ENCODE assay signal across 16 cellular contexts in genomic region chr7:37409456-37409855, GRCh38. TPM values are rescaled to one million over a fixed set of nuclear protein-coding genes. Genes with fewer than 3 reads are reported as not detected.
DNase-seq lines count a peak whose midpoint lies in the region; ATAC-seq and TF ChIP-seq lines count a peak whose summit lies in the region.
"Had no signal": no experiment of that assay in that cellular context is flagged by ENCODE, and none has a peak within 500 bp of the region (broad histone marks: within the 10 kb centered on the region; RNA-seq: fewer than 3 reads in every experiment).

No MANE protein-coding gene starts in this region.

- H3K4me1 ChIP-seq in left ventricle myocardium inferior: peaks cover 58% of the 10 kb centered on the region
- peaks cover 16% of the 10 kb centered on the region for H3K4me1 ChIP-seq in suprapubic skin
- H3K4me1 ChIP-seq: prostate gland had no signal

- 25% methylated on average over 2 of the region's 2 CpGs for WGBS in suprapubic skin

- peaks cover 5% of the 10 kb centered on the region for H3K36me3 ChIP-seq in left ventricle myocardium inferior
- no peaks in the 10 kb centered on the region for H3K36me3 ChIP-seq in suprapubic skin
- H3K36me3 ChIP-seq: Peyer's patch, prostate gland had no signal

- peaks cover 10% of the 10 kb centered on the region for H3K9me3 ChIP-seq in left ventricle myocardium inferior (replicated peaks)
- H3K9me3 ChIP-seq in suprapubic skin: no peaks in the 10 kb centered on the region
- H3K9me3 ChIP-seq: Peyer's patch, prostate gland had no signal

- H3K4me1 Mint-ChIP-seq in central memory CD8-positive, alpha-beta T cell: peaks cover 52% of the 10 kb centered on the region

- H3K27me3 ChIP-seq in left ventricle myocardium inferior (ENCODE audit: low read depth) (no peaks in the 10 kb centered on the region), suprapubic skin (no peaks in the 10 kb centered on the region)
- H3K27me3 ChIP-seq: Peyer's patch had no signal

- H3K27ac ChIP-seq in left ventricle myocardium inferior (replicated peaks) (peak overlapping the region; percentile 37), suprapubic skin (peak overlapping the region; percentile 7), coronary artery (peak overlapping the region in 1 of 2 donors; percentile 27)
- H3K27ac ChIP-seq: prostate gland had no signal

- TF ChIP-seq EP300 in suprapubic skin (IDR thresholded peaks at IDR 0.05): no peak

- H3K36me3 Mint-ChIP-seq in central memory CD8-positive, alpha-beta T cell (ENCODE audit: insufficient read depth): peaks cover 5% of the 10 kb centered on the region

- ATAC-seq in left ventricle myocardium superior: no peak
- no peak for ATAC-seq in central memory CD8-positive, alpha-beta T cell (replicated peaks; ENCODE audit: extremely low read depth, poor library complexity, severe bottlenecking)
- no peak for ATAC-seq in HG03378 (IDR thresholded peaks at IDR 0.05; ENCODE audit: unreplicated experiment)

- TF ChIP-seq CTCF in left ventricle myocardium inferior (IDR thresholded peaks at IDR 0.05; ENCODE audit: borderline replicate concordance): no peak
- TF ChIP-seq CTCF in suprapubic skin (IDR thresholded peaks at IDR 0.05): no peak
- TF ChIP-seq CTCF in coronary artery (IDR thresholded peaks at IDR 0.05): no peak

- DNase-seq in left ventricle myocardium inferior (no peak), left ventricle myocardium superior (no peak), MV-4-11 (lab: John Stamatoyannopoulos, UW) (peak; percentile 80), suprapubic skin (ENCODE audit: low spot score in 2 of 2) (no peak), coronary artery (ENCODE audit: low spot score) (no peak)
- DNase-seq in central memory CD8-positive, alpha-beta T cell (ENCODE audit: low spot score in 2 of 2): no peak
- DNase-seq in effector CD4-positive, alpha-beta T cell: no peak
- DNase-seq: cerebellar nuclear complex, DND-41, IMR-90, NCI-H1436, SW 1271, trophoblast cell had no signal

- H3K27me3 Mint-ChIP-seq in central memory CD8-positive, alpha-beta T cell: no peaks in the 10 kb centered on the region

- no peak overlapping the region for H3K4me3 ChIP-seq in left ventricle myocardium inferior
- H3K4me3 ChIP-seq in suprapubic skin: no peak overlapping the region
- no peak overlapping the region for H3K4me3 ChIP-seq in coronary artery
- H3K4me3 ChIP-seq: prostate gland had no signal

- intact Hi-C loops in left ventricle myocardium inferior (cut with micrococcal nuclease): no loop called here
- intact Hi-C loops in left ventricle myocardium superior (cut with micrococcal nuclease): no loop called here

- H3K9me3 Mint-ChIP-seq in central memory CD8-positive, alpha-beta T cell: peaks cover 5% of the 10 kb centered on the region

- no peak for TF ChIP-seq POLR2A in suprapubic skin (IDR thresholded peaks at IDR 0.05)

- peak overlapping the region; percentile 69 for H3K4me3 Mint-ChIP-seq in central memory CD8-positive, alpha-beta T cell

- H3K27ac Mint-ChIP-seq in central memory CD8-positive, alpha-beta T cell (ENCODE audit: low read depth): no peak overlapping the region

RNA-seq across cellular contexts. Expression of gene ELMO1, which starts 39.2 kb away (rescaled TPM):
- total RNA-seq in left ventricle myocardium inferior: 10.0 TPM
- total RNA-seq in left ventricle myocardium superior: 13.0 TPM
- 10 to 100 TPM in 3 of 4 donors, 1 to 10 TPM in 1; 9.8 to 49.6 (median 22.2) TPM for total RNA-seq in suprapubic skin
- total RNA-seq: IMR-90 had no signal
